ENCODE assay signal across 10 cellular contexts in genomic region chr7:131225619-131226101, GRCh38.
DNase-seq lines count a peak whose midpoint lies in the region; ATAC-seq lines count a peak whose summit lies in the region.
"Had no signal": no experiment of that assay in that cellular context is flagged by ENCODE, and none has a peak within 500 bp of the region (broad histone marks: within the 10 kb centered on the region; RNA-seq: fewer than 3 reads in every experiment).

No MANE protein-coding gene starts in this region.

- DNase-seq in SK-MEL-5 (ENCODE audit: low read depth, low spot score) (peak; percentile 41), left ventricle myocardium superior (peak; percentile 36), NCI-H1417 treated with DMSO at 0.1 percent for 48 hours (lab: John Stamatoyannopoulos, UW) (no peak)
- no peak for DNase-seq in NK-92 treated with Interleukin-12 subunit alpha and Interleukin-12 subunit beta, amount 100 ng/mL, for 24 hours (lab: John Stamatoyannopoulos, UW)
- DNase-seq in activated naive CD4-positive, alpha-beta T cell treated with anti-CD3 and anti-CD28 coated beads, Interleukin-2, amount 50 U/mL, for 16 hours, result no peak
- DNase-seq: activated T-cell treated with anti-CD3 and anti-CD28 coated beads, Interleukin-2, amount 50 U/mL, for 4 hours had no signal

- in situ Hi-C loops in SK-MEL-5 (cut with HindIII; ENCODE audit: low pct_unique_long_range_greater_than_20kb, low sequenced_read_pairs), result no loop called here

- intact Hi-C loops in left ventricle myocardium superior (cut with micrococcal nuclease), result no loop called here

- peak overlapping the region in 15 of 21 experiments; percentile 28 to 80 (median 65) for H3K27ac ChIP-seq in skin epidermis

- H3K4me3 ChIP-seq in skin epidermis, result no peak overlapping the region
- H3K4me3 ChIP-seq: thoracic aorta had no signal

- ATAC-seq in GM19324 (IDR thresholded peaks at IDR 0.05; ENCODE audit: low FRiP score, unreplicated experiment) (peak; percentile 35), left ventricle myocardium superior (peak; percentile 77), GM21390 (IDR thresholded peaks at IDR 0.05; ENCODE audit: unreplicated experiment) (no peak)
- ATAC-seq: activated T-cell treated with anti-CD3 and anti-CD28 coated beads, Interleukin-2, amount 50 U/mL, for 4 hours had no signal

Comparison
In these comparisons a context has a peak if more than half of its experiments do, and no peak if none do; other contexts are left out.
1. DNase-seq: peak in SK-MEL-5 (single experiment) and left ventricle myocardium superior (single experiment); none in NK-92 treated with Interleukin-12 subunit alpha and Interleukin-12 subunit beta, amount 100 ng/mL, for 24 hours (single experiment), NCI-H1417 treated with DMSO at 0.1 percent for 48 hours (single experiment) and activated naive CD4-positive, alpha-beta T cell treated with anti-CD3 and anti-CD28 coated beads, Interleukin-2, amount 50 U/mL, for 16 hours (single experiment).